ENCODE assay signal across 16 cellular contexts in genomic region chr2:74966893-74967292, GRCh38.
"Had no signal": no experiment of that assay in that cellular context is flagged by ENCODE, and none has a peak within 500 bp of the region (broad histone marks: within the 10 kb centered on the region; RNA-seq: fewer than 3 reads in every experiment).

No MANE protein-coding gene starts in this region.

- DNase-seq: activated CD4-positive, alpha-beta T cell treated with anti-CD3 and anti-CD28 coated beads, Interleukin-2, amount 50 U/mL, for 1 hour; activated CD8-positive, alpha-beta memory T cell treated with anti-CD3 and anti-CD28 coated beads, Interleukin-2, amount 50 U/mL, for 48 hours; effector CD8-positive, alpha-beta T cell; heart left ventricle; islet precursor cell; left lung; mesenchymal stem cell; SHP77 treated with DMSO at 0.1 percent for 48 hours; stimulated activated CD4-positive, alpha-beta T cell treated with anti-CD3 and anti-CD28 coated beads, Interleukin-15, amount 100 ng/mL, for 24 hours; stimulated activated CD4-positive, alpha-beta T cell treated with anti-CD3 and anti-CD28 coated beads, Interleukin-4, amount 100 ng/mL, for 24 hours; thyroid gland; WERI-Rb-1 had no signal

- H3K9me3 ChIP-seq: thyroid gland, vagina had no signal

- H3K36me3 ChIP-seq: cardiac muscle cell, WERI-Rb-1 had no signal

- ATAC-seq: heart left ventricle, left lung had no signal

- H3K4me3 ChIP-seq: cardiac muscle cell, coronary artery, heart left ventricle, left lung, thyroid gland, vagina had no signal

- H3K9ac ChIP-seq: parathyroid adenoma had no signal

- H2AFZ ChIP-seq: parathyroid adenoma had no signal

- H3K79me2 ChIP-seq: parathyroid adenoma had no signal

- H3K27me3 ChIP-seq: cardiac muscle cell, heart left ventricle, left lung, thyroid gland, vagina had no signal

- H3K27ac ChIP-seq: cardiac muscle cell, coronary artery, heart left ventricle, left lung, parathyroid adenoma, thyroid gland, vagina, WERI-Rb-1 had no signal
